Comparison of ENCODE assay signal across 1 cellular context in the genomic region with DNA sequence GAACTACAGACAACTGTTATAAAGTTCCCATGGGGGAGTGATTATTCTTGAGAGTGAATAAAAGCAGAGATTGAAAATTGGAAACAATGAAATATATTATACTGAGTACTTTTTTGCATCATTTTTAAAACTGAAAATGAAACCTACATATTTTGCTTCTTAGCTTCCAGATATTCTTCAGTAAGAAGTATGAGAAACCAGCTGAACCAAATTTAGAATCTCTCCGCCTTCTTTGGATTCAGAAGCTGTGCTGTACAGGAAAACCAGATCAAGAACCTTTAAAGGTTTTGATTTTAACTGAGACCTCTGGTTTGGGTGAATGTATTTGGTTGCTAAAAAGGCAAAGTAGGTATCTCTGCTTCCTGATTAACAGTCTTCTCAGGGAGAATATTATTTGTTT.
TF ChIP-seq lines count a peak whose summit lies in the region.

No MANE protein-coding gene starts in this region.

TF ChIP-seq in WTC11, 78 proteins besides CTCF, POLR2A, EP300 and RAD21 (continued from another document):
- TF ChIP-seq, protein P1, sequence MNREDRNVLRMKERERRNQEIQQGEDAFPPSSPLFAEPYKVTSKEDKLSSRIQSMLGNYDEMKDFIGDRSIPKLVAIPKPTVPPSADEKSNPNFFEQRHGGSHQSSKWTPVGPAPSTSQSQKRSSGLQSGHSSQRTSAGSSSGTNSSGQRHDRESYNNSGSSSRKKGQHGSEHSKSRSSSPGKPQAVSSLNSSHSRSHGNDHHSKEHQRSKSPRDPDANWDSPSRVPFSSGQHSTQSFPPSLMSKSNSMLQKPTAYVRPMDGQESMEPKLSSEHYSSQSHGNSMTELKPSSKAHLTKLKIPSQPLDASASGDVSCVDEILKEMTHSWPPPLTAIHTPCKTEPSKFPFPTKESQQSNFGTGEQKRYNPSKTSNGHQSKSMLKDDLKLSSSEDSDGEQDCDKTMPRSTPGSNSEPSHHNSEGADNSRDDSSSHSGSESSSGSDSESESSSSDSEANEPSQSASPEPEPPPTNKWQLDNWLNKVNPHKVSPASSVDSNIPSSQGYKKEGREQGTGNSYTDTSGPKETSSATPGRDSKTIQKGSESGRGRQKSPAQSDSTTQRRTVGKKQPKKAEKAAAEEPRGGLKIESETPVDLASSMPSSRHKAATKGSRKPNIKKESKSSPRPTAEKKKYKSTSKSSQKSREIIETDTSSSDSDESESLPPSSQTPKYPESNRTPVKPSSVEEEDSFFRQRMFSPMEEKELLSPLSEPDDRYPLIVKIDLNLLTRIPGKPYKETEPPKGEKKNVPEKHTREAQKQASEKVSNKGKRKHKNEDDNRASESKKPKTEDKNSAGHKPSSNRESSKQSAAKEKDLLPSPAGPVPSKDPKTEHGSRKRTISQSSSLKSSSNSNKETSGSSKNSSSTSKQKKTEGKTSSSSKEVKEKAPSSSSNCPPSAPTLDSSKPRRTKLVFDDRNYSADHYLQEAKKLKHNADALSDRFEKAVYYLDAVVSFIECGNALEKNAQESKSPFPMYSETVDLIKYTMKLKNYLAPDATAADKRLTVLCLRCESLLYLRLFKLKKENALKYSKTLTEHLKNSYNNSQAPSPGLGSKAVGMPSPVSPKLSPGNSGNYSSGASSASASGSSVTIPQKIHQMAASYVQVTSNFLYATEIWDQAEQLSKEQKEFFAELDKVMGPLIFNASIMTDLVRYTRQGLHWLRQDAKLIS (CRISPR knock-in tag; IDR thresholded peaks at IDR 0.05; ENCODE audit: borderline replicate concordance) = no peak
- TF ChIP-seq MYBL2 (CRISPR knock-in tag; IDR thresholded peaks at IDR 0.05) = no peak
- TF ChIP-seq FOXP1 (CRISPR knock-in tag; IDR thresholded peaks at IDR 0.05; ENCODE audit: borderline replicate concordance) = no peak
- TF ChIP-seq ZNF671 (CRISPR knock-in tag; IDR thresholded peaks at IDR 0.05) = no peak
- TF ChIP-seq, protein P2, sequence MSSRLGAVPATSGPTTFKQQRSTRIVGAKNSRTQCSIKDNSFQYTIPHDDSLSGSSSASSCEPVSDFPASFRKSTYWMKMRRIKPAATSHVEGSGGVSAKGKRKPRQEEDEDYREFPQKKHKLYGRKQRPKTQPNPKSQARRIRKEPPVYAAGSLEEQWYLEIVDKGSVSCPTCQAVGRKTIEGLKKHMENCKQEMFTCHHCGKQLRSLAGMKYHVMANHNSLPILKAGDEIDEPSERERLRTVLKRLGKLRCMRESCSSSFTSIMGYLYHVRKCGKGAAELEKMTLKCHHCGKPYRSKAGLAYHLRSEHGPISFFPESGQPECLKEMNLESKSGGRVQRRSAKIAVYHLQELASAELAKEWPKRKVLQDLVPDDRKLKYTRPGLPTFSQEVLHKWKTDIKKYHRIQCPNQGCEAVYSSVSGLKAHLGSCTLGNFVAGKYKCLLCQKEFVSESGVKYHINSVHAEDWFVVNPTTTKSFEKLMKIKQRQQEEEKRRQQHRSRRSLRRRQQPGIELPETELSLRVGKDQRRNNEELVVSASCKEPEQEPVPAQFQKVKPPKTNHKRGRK (CRISPR knock-in tag; IDR thresholded peaks at IDR 0.05; ENCODE audit: borderline replicate concordance) = no peak
- no peak for TF ChIP-seq OVOL2 (CRISPR knock-in tag; IDR thresholded peaks at IDR 0.05; ENCODE audit: borderline replicate concordance)
- no peak for TF ChIP-seq IRF2 (CRISPR knock-in tag; IDR thresholded peaks at IDR 0.05; ENCODE audit: borderline replicate concordance, low read depth)
- no peak for TF ChIP-seq MXD4 (CRISPR knock-in tag; IDR thresholded peaks at IDR 0.05; ENCODE audit: borderline replicate concordance)
- TF ChIP-seq ZNF423 (CRISPR knock-in tag; IDR thresholded peaks at IDR 0.05) = no peak
- TF ChIP-seq, protein P3, sequence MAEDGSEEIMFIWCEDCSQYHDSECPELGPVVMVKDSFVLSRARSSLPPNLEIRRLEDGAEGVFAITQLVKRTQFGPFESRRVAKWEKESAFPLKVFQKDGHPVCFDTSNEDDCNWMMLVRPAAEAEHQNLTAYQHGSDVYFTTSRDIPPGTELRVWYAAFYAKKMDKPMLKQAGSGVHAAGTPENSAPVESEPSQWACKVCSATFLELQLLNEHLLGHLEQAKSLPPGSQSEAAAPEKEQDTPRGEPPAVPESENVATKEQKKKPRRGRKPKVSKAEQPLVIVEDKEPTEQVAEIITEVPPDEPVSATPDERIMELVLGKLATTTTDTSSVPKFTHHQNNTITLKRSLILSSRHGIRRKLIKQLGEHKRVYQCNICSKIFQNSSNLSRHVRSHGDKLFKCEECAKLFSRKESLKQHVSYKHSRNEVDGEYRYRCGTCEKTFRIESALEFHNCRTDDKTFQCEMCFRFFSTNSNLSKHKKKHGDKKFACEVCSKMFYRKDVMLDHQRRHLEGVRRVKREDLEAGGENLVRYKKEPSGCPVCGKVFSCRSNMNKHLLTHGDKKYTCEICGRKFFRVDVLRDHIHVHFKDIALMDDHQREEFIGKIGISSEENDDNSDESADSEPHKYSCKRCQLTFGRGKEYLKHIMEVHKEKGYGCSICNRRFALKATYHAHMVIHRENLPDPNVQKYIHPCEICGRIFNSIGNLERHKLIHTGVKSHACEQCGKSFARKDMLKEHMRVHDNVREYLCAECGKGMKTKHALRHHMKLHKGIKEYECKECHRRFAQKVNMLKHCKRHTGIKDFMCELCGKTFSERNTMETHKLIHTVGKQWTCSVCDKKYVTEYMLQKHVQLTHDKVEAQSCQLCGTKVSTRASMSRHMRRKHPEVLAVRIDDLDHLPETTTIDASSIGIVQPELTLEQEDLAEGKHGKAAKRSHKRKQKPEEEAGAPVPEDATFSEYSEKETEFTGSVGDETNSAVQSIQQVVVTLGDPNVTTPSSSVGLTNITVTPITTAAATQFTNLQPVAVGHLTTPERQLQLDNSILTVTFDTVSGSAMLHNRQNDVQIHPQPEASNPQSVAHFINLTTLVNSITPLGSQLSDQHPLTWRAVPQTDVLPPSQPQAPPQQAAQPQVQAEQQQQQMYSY (CRISPR knock-in tag; IDR thresholded peaks at IDR 0.05) = no peak
- no peak for TF ChIP-seq ATF1 (CRISPR knock-in tag; IDR thresholded peaks at IDR 0.05)
- TF ChIP-seq, protein P4, sequence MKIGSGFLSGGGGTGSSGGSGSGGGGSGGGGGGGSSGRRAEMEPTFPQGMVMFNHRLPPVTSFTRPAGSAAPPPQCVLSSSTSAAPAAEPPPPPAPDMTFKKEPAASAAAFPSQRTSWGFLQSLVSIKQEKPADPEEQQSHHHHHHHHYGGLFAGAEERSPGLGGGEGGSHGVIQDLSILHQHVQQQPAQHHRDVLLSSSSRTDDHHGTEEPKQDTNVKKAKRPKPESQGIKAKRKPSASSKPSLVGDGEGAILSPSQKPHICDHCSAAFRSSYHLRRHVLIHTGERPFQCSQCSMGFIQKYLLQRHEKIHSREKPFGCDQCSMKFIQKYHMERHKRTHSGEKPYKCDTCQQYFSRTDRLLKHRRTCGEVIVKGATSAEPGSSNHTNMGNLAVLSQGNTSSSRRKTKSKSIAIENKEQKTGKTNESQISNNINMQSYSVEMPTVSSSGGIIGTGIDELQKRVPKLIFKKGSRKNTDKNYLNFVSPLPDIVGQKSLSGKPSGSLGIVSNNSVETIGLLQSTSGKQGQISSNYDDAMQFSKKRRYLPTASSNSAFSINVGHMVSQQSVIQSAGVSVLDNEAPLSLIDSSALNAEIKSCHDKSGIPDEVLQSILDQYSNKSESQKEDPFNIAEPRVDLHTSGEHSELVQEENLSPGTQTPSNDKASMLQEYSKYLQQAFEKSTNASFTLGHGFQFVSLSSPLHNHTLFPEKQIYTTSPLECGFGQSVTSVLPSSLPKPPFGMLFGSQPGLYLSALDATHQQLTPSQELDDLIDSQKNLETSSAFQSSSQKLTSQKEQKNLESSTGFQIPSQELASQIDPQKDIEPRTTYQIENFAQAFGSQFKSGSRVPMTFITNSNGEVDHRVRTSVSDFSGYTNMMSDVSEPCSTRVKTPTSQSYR (CRISPR knock-in tag; IDR thresholded peaks at IDR 0.05) = no peak
- TF ChIP-seq NR3C1 (CRISPR knock-in tag; conservative IDR thresholded peaks at IDR 0.05; ENCODE audit: low read depth) = no peak
- no peak for TF ChIP-seq NFYB (CRISPR knock-in tag; conservative IDR thresholded peaks at IDR 0.05; ENCODE audit: low read depth)
- TF ChIP-seq, protein P5, sequence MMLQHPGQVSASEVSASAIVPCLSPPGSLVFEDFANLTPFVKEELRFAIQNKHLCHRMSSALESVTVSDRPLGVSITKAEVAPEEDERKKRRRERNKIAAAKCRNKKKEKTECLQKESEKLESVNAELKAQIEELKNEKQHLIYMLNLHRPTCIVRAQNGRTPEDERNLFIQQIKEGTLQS (CRISPR knock-in tag; conservative IDR thresholded peaks at IDR 0.05) = no peak
- TF ChIP-seq, protein P6, sequence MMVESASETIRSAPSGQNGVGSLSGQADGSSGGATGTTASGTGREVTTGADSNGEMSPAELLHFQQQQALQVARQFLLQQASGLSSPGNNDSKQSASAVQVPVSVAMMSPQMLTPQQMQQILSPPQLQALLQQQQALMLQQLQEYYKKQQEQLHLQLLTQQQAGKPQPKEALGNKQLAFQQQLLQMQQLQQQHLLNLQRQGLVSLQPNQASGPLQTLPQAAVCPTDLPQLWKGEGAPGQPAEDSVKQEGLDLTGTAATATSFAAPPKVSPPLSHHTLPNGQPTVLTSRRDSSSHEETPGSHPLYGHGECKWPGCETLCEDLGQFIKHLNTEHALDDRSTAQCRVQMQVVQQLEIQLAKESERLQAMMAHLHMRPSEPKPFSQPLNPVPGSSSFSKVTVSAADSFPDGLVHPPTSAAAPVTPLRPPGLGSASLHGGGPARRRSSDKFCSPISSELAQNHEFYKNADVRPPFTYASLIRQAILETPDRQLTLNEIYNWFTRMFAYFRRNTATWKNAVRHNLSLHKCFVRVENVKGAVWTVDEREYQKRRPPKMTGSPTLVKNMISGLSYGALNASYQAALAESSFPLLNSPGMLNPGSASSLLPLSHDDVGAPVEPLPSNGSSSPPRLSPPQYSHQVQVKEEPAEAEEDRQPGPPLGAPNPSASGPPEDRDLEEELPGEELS (CRISPR knock-in tag; IDR thresholded peaks at IDR 0.05) = no peak
